In the genomic region with DNA sequence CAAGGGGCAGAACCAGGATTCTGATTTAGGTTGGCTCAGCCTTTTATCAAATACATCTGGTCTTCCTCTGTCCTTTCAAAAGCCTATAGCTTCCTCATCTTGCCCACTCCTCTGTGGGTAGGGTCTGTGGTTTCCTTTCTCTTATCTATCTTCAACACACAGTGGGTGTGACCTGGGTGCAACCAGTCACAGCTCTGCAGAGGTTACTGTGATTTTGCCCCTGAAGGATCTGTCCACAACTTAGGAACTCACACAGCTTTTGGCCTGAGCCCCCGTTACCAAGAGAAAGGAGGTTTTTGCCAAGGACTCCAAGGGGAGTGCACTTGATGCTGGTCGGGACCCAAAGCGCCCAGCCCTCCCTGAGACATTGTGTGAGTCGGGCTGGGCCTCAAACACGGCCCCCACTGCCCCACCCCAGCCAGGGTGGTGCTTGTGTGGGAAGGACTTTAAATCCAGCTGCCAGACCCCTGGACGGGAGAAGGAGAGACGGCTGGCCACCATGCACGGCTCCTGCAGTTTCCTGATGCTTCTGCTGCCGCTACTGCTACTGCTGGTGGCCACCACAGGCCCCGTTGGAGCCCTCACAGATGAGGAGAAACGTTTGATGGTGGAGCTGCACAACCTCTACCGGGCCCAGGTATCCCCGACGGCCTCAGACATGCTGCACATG, we compare ENCODE assay signal across 11 cellular contexts. TPM values are rescaled to one million over a fixed set of nuclear protein-coding genes. Genes with fewer than 3 reads are reported as not detected.
DNase-seq lines count a peak whose midpoint lies in the region; TF ChIP-seq lines count a peak whose summit lies in the region.
"Had no signal": no experiment of that assay in that cellular context is flagged by ENCODE, and none has a peak within 500 bp of the region (broad histone marks: within the 10 kb centered on the region; RNA-seq: fewer than 3 reads in every experiment).

PI16 (plus strand) TSS at position 477 of the 670 bp plus-strand sequence; CDS start at position 500, 23 bp downstream.

- peak within 1 kb of the TSS; percentile 48 for H3K27ac Mint-ChIP-seq in activated T-cell treated with anti-CD3 and anti-CD28 coated beads, Interleukin-2, amount 50 U/mL, for 24 hours
- H3K27ac Mint-ChIP-seq in activated CD4-positive, alpha-beta memory T cell treated with anti-CD3 and anti-CD28 coated beads, Interleukin-2, amount 10 ng/mL, durations not matched to agents 7 days and 5 days = peak within 1 kb of the TSS; percentile 8

- H3K4me1 ChIP-seq in right atrium auricular region (peaks cover 0 to 14% of the 10 kb centered on the region in 2 donors), testis (peaks cover 5% of the 10 kb centered on the region)

- WGBS in testis, 2 donors = 59 to 72% methylated on average over 14 of the region's 14 CpGs

- peak within 1 kb of the TSS; percentile 45 for H3K4me3 Mint-ChIP-seq in activated T-cell treated with anti-CD3 and anti-CD28 coated beads, Interleukin-2, amount 50 U/mL, for 24 hours
- peak within 1 kb of the TSS; percentile 62 for H3K4me3 Mint-ChIP-seq in activated CD4-positive, alpha-beta memory T cell treated with anti-CD3 and anti-CD28 coated beads, Interleukin-2, amount 10 ng/mL, durations not matched to agents 7 days and 5 days

- no peaks in the 10 kb centered on the region for H3K36me3 ChIP-seq in right atrium auricular region
- H3K36me3 ChIP-seq in testis (ENCODE audit: low read depth, missing control alignments) = no peaks in the 10 kb centered on the region

- H3K27ac ChIP-seq in right atrium auricular region (no peak within 1 kb of the TSS), testis (no peak within 1 kb of the TSS)

- no peak for DNase-seq in activated T-cell treated with anti-CD3 and anti-CD28 coated beads, Interleukin-2, amount 50 U/mL, for 24 hours
- DNase-seq in activated T-cell treated with anti-CD3 and anti-CD28 coated beads for 4 hours (no peak), right atrium auricular region (ENCODE audit: low spot score) (peak; percentile 58), testis (no peak), NCI-H1048 (lab: John Stamatoyannopoulos, UW) (no peak), NCI-H774 (lab: John Stamatoyannopoulos, UW) (no peak), LoVo (ENCODE audit: low spot score) (no peak)
- peak; percentile 48 for DNase-seq in activated CD4-positive, alpha-beta memory T cell treated with anti-CD3 and anti-CD28 coated beads, Interleukin-2, amount 10 ng/mL, durations not matched to agents 7 days and 5 days
- DNase-seq: NCI-H1436 treated with DMSO at 0.1 percent for 48 hours, retina, RPMI8226 had no signal

- POLR2A ChIA-PET in activated CD4-positive, alpha-beta memory T cell treated with anti-CD3 and anti-CD28 coated beads, Interleukin-2, amount 10 ng/mL, durations not matched to agents 7 days and 5 days (lab: Charles Lee) = interaction anchor here (0.6 to 3.5 kb wide), 9 partner anchors 9 to 262 kb away, joined by 3 to 18 read pairs (median 4); partner anchors contain the start of genes MTCH1 and PPIL1

- peaks cover 47% of the 10 kb centered on the region for H3K4me1 Mint-ChIP-seq in activated T-cell treated with anti-CD3 and anti-CD28 coated beads, Interleukin-2, amount 50 U/mL, for 24 hours (ENCODE audit: low read depth)
- peaks cover 52% of the 10 kb centered on the region for H3K4me1 Mint-ChIP-seq in activated CD4-positive, alpha-beta memory T cell treated with anti-CD3 and anti-CD28 coated beads, Interleukin-2, amount 10 ng/mL, durations not matched to agents 7 days and 5 days

- intact Hi-C loops in testis (cut with DNase I; ENCODE audit: low total_unique reads) = no loop called here

- no peaks in the 10 kb centered on the region for H3K9me3 ChIP-seq in right atrium auricular region
- H3K9me3 ChIP-seq in testis = no peaks in the 10 kb centered on the region

- TF ChIP-seq POLR2A in testis (IDR thresholded peaks at IDR 0.05) = no peak

- TF ChIP-seq CTCF in right atrium auricular region (IDR thresholded peaks at IDR 0.05) (no peak), testis (IDR thresholded peaks at IDR 0.05) (no peak)

- CTCF ChIA-PET in activated CD4-positive, alpha-beta memory T cell treated with anti-CD3 and anti-CD28 coated beads, Interleukin-2, amount 10 ng/mL, durations not matched to agents 7 days and 5 days (lab: Charles Lee) = interaction anchor here (0.6 to 2.5 kb wide), 4 partner anchors 41 to 122 kb away, joined by 3 to 13 read pairs (median 6); partner anchors contain the start of gene C6orf89

- H3K9me3 Mint-ChIP-seq in activated T-cell treated with anti-CD3 and anti-CD28 coated beads, Interleukin-2, amount 50 U/mL, for 24 hours = no peaks in the 10 kb centered on the region
- no peaks in the 10 kb centered on the region for H3K9me3 Mint-ChIP-seq in activated CD4-positive, alpha-beta memory T cell treated with anti-CD3 and anti-CD28 coated beads, Interleukin-2, amount 10 ng/mL, durations not matched to agents 7 days and 5 days

- H3K36me3 Mint-ChIP-seq in activated T-cell treated with anti-CD3 and anti-CD28 coated beads, Interleukin-2, amount 50 U/mL, for 24 hours (ENCODE audit: low read depth) = no peaks in the 10 kb centered on the region
- H3K36me3 Mint-ChIP-seq in activated CD4-positive, alpha-beta memory T cell treated with anti-CD3 and anti-CD28 coated beads, Interleukin-2, amount 10 ng/mL, durations not matched to agents 7 days and 5 days (ENCODE audit: low read depth) = no peaks in the 10 kb centered on the region

- H3K27me3 ChIP-seq in right atrium auricular region (no peaks in the 10 kb centered on the region), testis (no peaks in the 10 kb centered on the region)

- H3K4me3 ChIP-seq in right atrium auricular region = peak within 1 kb of the TSS; percentile 2 to 16
- no peak within 1 kb of the TSS for H3K4me3 ChIP-seq in testis

- no peaks in the 10 kb centered on the region for H3K27me3 Mint-ChIP-seq in activated T-cell treated with anti-CD3 and anti-CD28 coated beads, Interleukin-2, amount 50 U/mL, for 24 hours
- H3K27me3 Mint-ChIP-seq in activated CD4-positive, alpha-beta memory T cell treated with anti-CD3 and anti-CD28 coated beads, Interleukin-2, amount 10 ng/mL, durations not matched to agents 7 days and 5 days = peaks cover 7% of the 10 kb centered on the region

RNA-seq across cellular contexts. Expression of gene PI16, which starts in this region (rescaled TPM):
- total RNA-seq in activated CD4-positive, alpha-beta memory T cell treated with anti-CD3 and anti-CD28 coated beads, Interleukin-2, amount 10 ng/mL, durations not matched to agents 7 days and 5 days = 1 to 10 TPM; 7.3 to 8.5 TPM
- total RNA-seq in right atrium auricular region (10 to 100 TPM; 14.2 to 48.5 TPM), testis (10 to 100 TPM in 1 of 2 donors, 1 to 10 TPM in 1; 9.8 to 24.7 TPM)
- 79.3 TPM for polyA plus RNA-seq in testis (ENCODE audit: insufficient read depth, low read depth, low replicate concordance)

Comparison
In these comparisons a context has a peak if more than half of its experiments do, and no peak if none do; other contexts are left out.
1. DNase-seq: peak in activated CD4-positive, alpha-beta memory T cell treated with anti-CD3 and anti-CD28 coated beads, Interleukin-2, amount 10 ng/mL, durations not matched to agents 7 days and 5 days (single experiment) and right atrium auricular region (single experiment); none in activated T-cell treated with anti-CD3 and anti-CD28 coated beads, Interleukin-2, amount 50 U/mL, for 24 hours (single experiment), activated T-cell treated with anti-CD3 and anti-CD28 coated beads for 4 hours (single experiment), testis (single experiment), NCI-H1048 (single experiment), NCI-H774 (single experiment) and LoVo (single experiment).
2. H3K4me3 ChIP-seq: peak in right atrium auricular region (2 of 2); none in testis (0 of 2).